Comparison of ENCODE assay signal across 8 cellular contexts in genomic region chr20:39269031-39269461, GRCh38.
A peak's percentile ranks its signal among the peaks of the same experiment; 100 is the strongest.
DNase-seq lines count a peak whose midpoint lies in the region; ATAC-seq and TF ChIP-seq lines count a peak whose summit lies in the region.

No MANE protein-coding gene starts in this region.

- POLR2A ChIA-PET in activated B cell treated with CpG ODN at 0.5 μM for 24 hours (lab: Charles Lee): interaction anchor here (2.7 kb wide), 1 partner anchor 605 kb away, joined by 9 read pairs; no protein-coding TSS in a partner anchor

- TF ChIP-seq CTCF in KMS-11 (conservative IDR thresholded peaks at IDR 0.05; ENCODE audit: low read depth, low read length) (peak; percentile 99), activated B cell treated with CpG ODN at 0.5 μM for 24 hours (IDR thresholded peaks at IDR 0.05) (no peak), esophagus muscularis mucosa (IDR thresholded peaks at IDR 0.05) (peak; percentile 57 to 82 (median 75)), neural crest cell (conservative IDR thresholded peaks at IDR 0.05) (peak; percentile 93)

- no peak overlapping the region for H3K27ac Mint-ChIP-seq in activated B cell treated with CpG ODN at 0.5 μM for 24 hours
- H3K27ac Mint-ChIP-seq in neural crest cell (ENCODE audit: unreplicated experiment): peak overlapping the region; percentile 73

- H3K27ac ChIP-seq in KMS-11: no peak overlapping the region
- H3K27ac ChIP-seq in esophagus muscularis mucosa (replicated peaks in 1 of 4): no peak overlapping the region

- intact Hi-C loops in activated B cell treated with CpG ODN at 0.5 μM for 24 hours (cut with micrococcal nuclease) (loop anchor here (1.0 to 5.0 kb wide), 5 partner anchors 128 to 1694 kb away; no protein-coding TSS in a partner anchor), esophagus muscularis mucosa (cut with DNase I) (loop anchor here (5.0 to 10.0 kb wide), 2 partner anchors 606 to 1693 kb away; no protein-coding TSS in a partner anchor)

- H3K27me3 Mint-ChIP-seq in activated B cell treated with CpG ODN at 0.5 μM for 24 hours: no peaks in the 10 kb centered on the region
- H3K27me3 Mint-ChIP-seq in neural crest cell (ENCODE audit: low read depth): no peaks in the 10 kb centered on the region

- DNase-seq in COLO668 (lab: John Stamatoyannopoulos, UW; ENCODE audit: unreplicated experiment): peak; percentile 25
- DNase-seq in GM19238 (ENCODE audit: insufficient read length, low spot score): peak; percentile 44
- peak; percentile 42 for DNase-seq in activated B cell treated with CpG ODN at 0.5 μM for 24 hours
- no peak for DNase-seq in esophagus muscularis mucosa (ENCODE audit: extremely low spot score)
- peak; percentile 78 for DNase-seq in neural crest cell (ENCODE audit: low read depth, low spot score)
- no peak for DNase-seq in NCI-H2081 (lab: John Stamatoyannopoulos, UW)

- H3K4me2 ChIP-seq in KMS-11: no peak overlapping the region

- H3K4me3 Mint-ChIP-seq in activated B cell treated with CpG ODN at 0.5 μM for 24 hours (no peak overlapping the region), neural crest cell (no peak overlapping the region)

- no peaks in the 10 kb centered on the region for H4K20me1 ChIP-seq in KMS-11 (ENCODE audit: insufficient read depth)

- ATAC-seq in activated B cell treated with CpG ODN at 0.5 μM for 24 hours (ENCODE audit: low read depth): peak; percentile 76
- ATAC-seq in HG03280 (IDR thresholded peaks at IDR 0.05; ENCODE audit: unreplicated experiment): no peak

- H3K9ac ChIP-seq in KMS-11: no peak overlapping the region

- no peak for TF ChIP-seq EP300 in esophagus muscularis mucosa (IDR thresholded peaks at IDR 0.05)

- H3K9me3 ChIP-seq in esophagus muscularis mucosa: no peaks in the 10 kb centered on the region

- H3K4me1 ChIP-seq in KMS-11 (ENCODE audit: low read depth, poor library complexity, severe bottlenecking): peaks cover 15% of the 10 kb centered on the region
- H3K4me1 ChIP-seq in esophagus muscularis mucosa: peaks cover 0 to 19% (median 12%) of the 10 kb centered on the region in 4 donors

- no peaks in the 10 kb centered on the region for H3K79me2 ChIP-seq in KMS-11 (ENCODE audit: insufficient read depth, low read depth)

- H3K36me3 ChIP-seq in KMS-11 (ENCODE audit: insufficient read depth) (no peaks in the 10 kb centered on the region), esophagus muscularis mucosa (no peaks in the 10 kb centered on the region)

- H2AFZ ChIP-seq in KMS-11 (ENCODE audit: low read depth): no peak overlapping the region

- H3K4me1 Mint-ChIP-seq in activated B cell treated with CpG ODN at 0.5 μM for 24 hours (no peaks in the 10 kb centered on the region), neural crest cell (peaks cover 15% of the 10 kb centered on the region)

- H3K4me3 ChIP-seq in KMS-11 (IDR thresholded peaks at IDR 0.05; ENCODE audit: insufficient read depth, low read depth, low read length) (no peak overlapping the region), esophagus muscularis mucosa (no peak overlapping the region)

- H3K9me3 Mint-ChIP-seq in activated B cell treated with CpG ODN at 0.5 μM for 24 hours (no peaks in the 10 kb centered on the region), neural crest cell (no peaks in the 10 kb centered on the region)

- CTCF ChIA-PET in activated B cell treated with CpG ODN at 0.5 μM for 24 hours (lab: Charles Lee): interaction anchor here (0.6 to 4.7 kb wide), 15 partner anchors 18 to 1694 kb away, joined by 3 to 39 read pairs (median 4); partner anchors contain the start of gene MAFB

- TF ChIP-seq POLR2A in esophagus muscularis mucosa (IDR thresholded peaks at IDR 0.05; ENCODE audit: low read depth): no peak

- no peaks in the 10 kb centered on the region for H3K36me3 Mint-ChIP-seq in activated B cell treated with CpG ODN at 0.5 μM for 24 hours (ENCODE audit: low read depth)
- H3K36me3 Mint-ChIP-seq in neural crest cell (ENCODE audit: low read depth): no peaks in the 10 kb centered on the region

- H3K27me3 ChIP-seq in KMS-11 (ENCODE audit: insufficient read depth, low read depth) (no peaks in the 10 kb centered on the region), esophagus muscularis mucosa (no peaks in the 10 kb centered on the region)

- WGBS in esophagus muscularis mucosa: 36% methylated on average over 4 of the region's 7 CpGs

Comparison
In these comparisons a context has a peak if more than half of its experiments do, and no peak if none do; other contexts are left out.
1. DNase-seq: peak in COLO668 (single experiment), GM19238 (single experiment), activated B cell treated with CpG ODN at 0.5 μM for 24 hours (single experiment) and neural crest cell (single experiment); none in esophagus muscularis mucosa (single experiment) and NCI-H2081 (0 of 2).